Comparison of ENCODE assay signal across 8 cellular contexts in the genomic region with DNA sequence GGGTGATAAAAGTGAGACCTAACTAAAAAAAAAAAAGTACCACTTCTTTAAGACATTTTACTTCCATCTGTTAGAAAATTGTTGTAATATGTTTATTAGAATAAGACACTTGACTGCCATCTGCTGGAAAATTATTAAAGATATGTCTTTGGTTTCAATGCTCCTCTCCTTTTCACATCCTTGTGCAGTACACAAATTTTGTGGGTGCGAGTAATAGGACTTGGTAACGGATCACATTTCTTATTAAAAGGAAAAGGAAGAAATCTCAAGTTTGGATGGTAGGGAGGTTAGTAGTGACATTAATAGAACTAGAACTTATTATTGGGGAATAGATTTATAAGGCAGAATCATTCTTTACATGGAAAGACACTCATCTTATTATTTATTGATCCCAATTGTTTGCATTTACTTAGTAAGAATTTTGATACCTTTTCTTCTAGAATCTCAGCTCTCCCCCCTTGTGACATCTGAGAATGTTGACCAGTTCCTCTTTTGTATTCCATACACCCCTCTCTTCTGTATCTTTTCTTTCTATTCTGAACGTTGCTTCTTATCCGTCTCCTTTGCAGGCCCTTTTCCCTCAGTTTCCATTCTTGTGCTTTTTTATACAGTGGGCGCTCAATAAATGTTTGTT.
DNase-seq lines count a peak whose midpoint lies in the region; ATAC-seq lines count a peak whose summit lies in the region.

No MANE protein-coding gene starts in this region.

- intact Hi-C loops in dendritic cell treated with granulocyte-macrophage colony-stimulating factor and Interleukin-4, amounts not matched to agents 40 ng/mL and 50 ng/mL, for 4 days (cut with micrococcal nuclease), result loop anchor here (2.0 to 5.0 kb wide), 2 partner anchors 164 to 455 kb away; no protein-coding TSS in a partner anchor

- H3K4me3 ChIP-seq in muscle layer of colon (ENCODE audit: low read depth in 1 of 2, low read length in 2 of 2), result peak overlapping the region in 1 of 2 donors; percentile 49

- no peaks in the 10 kb centered on the region for H3K36me3 Mint-ChIP-seq in dendritic cell treated with granulocyte-macrophage colony-stimulating factor and Interleukin-4, amounts not matched to agents 40 ng/mL and 50 ng/mL, for 4 days (ENCODE audit: low read depth)

- ATAC-seq in HG03045 (IDR thresholded peaks at IDR 0.05; ENCODE audit: unreplicated experiment) (peak; percentile 33), GM18861 (IDR thresholded peaks at IDR 0.05; ENCODE audit: unreplicated experiment) (no peak), HG03280 (IDR thresholded peaks at IDR 0.05; ENCODE audit: unreplicated experiment) (no peak)

- H3K36me3 ChIP-seq in muscle layer of colon (ENCODE audit: insufficient read depth, low read length), result no peaks in the 10 kb centered on the region

- H3K9me3 Mint-ChIP-seq in dendritic cell treated with granulocyte-macrophage colony-stimulating factor and Interleukin-4, amounts not matched to agents 40 ng/mL and 50 ng/mL, for 4 days, result no peaks in the 10 kb centered on the region

- H3K4me1 Mint-ChIP-seq in dendritic cell treated with granulocyte-macrophage colony-stimulating factor and Interleukin-4, amounts not matched to agents 40 ng/mL and 50 ng/mL, for 4 days (ENCODE audit: low read depth), result peaks cover 13% of the 10 kb centered on the region

- H3K27me3 Mint-ChIP-seq in dendritic cell treated with granulocyte-macrophage colony-stimulating factor and Interleukin-4, amounts not matched to agents 40 ng/mL and 50 ng/mL, for 4 days, result no peaks in the 10 kb centered on the region

- H3K4me1 ChIP-seq in muscle layer of colon (ENCODE audit: insufficient read depth, low read length), result peaks cover 6% of the 10 kb centered on the region

- DNase-seq in EH (ENCODE audit: low read depth), result peak; percentile 64
- DNase-seq in OCI-M1 (lab: John Stamatoyannopoulos, UW), result peak; percentile 77
- no peak for DNase-seq in activated gamma-delta T cell (lab: John Stamatoyannopoulos, UW)

- H3K27ac Mint-ChIP-seq in dendritic cell treated with granulocyte-macrophage colony-stimulating factor and Interleukin-4, amounts not matched to agents 40 ng/mL and 50 ng/mL, for 4 days, result peak overlapping the region; percentile 49

- H3K27me3 ChIP-seq in muscle layer of colon (ENCODE audit: control insufficient read depth in 1 of 2, insufficient read depth in 2 of 2, low read length in 2 of 2), result no peaks in the 10 kb centered on the region

- peak overlapping the region; percentile 8 for H3K27ac ChIP-seq in muscle layer of colon (ENCODE audit: low read depth, low read length)

- peak overlapping the region; percentile 76 for H3K4me3 Mint-ChIP-seq in dendritic cell treated with granulocyte-macrophage colony-stimulating factor and Interleukin-4, amounts not matched to agents 40 ng/mL and 50 ng/mL, for 4 days

- H3K9ac ChIP-seq in muscle layer of colon (ENCODE audit: low read length), result no peak overlapping the region

- no peaks in the 10 kb centered on the region for H3K9me3 ChIP-seq in muscle layer of colon (ENCODE audit: low read length)
